ENCODE assay signal across 34 cellular contexts in genomic region chr14:23386999-23387398, GRCh38. TPM values are rescaled to one million over a fixed set of nuclear protein-coding genes. Genes with fewer than 3 reads are reported as not detected.
"Had no signal": no experiment of that assay in that cellular context is flagged by ENCODE, and none has a peak within 500 bp of the region (broad histone marks: within the 10 kb centered on the region; RNA-seq: fewer than 3 reads in every experiment).

No MANE protein-coding gene starts in this region.

- H3K9me3 Mint-ChIP-seq: natural killer cell; nephron; neural crest cell; stimulated activated memory B cell treated with anti-CD40 and anti-IgM and Interleukin-4, amounts not matched to agents 10 μg/mL and 1 μg/mL and 100 μg/mL, for 72 hours; stimulated activated naive CD8-positive, alpha-beta T cell treated with anti-CD3 and anti-CD28 coated beads, Interleukin-15, amount 100 ng/mL, for 72 hours; type B pancreatic cell had no signal

- H3K27ac Mint-ChIP-seq: naive thymus-derived CD4-positive, alpha-beta T cell; natural killer cell; nephron; progenitor cell of endocrine pancreas; stimulated activated memory B cell treated with anti-CD40 and anti-IgM and Interleukin-4, amounts not matched to agents 10 μg/mL and 1 μg/mL and 100 μg/mL, for 72 hours; type B pancreatic cell had no signal

- H3K4me2 ChIP-seq: smooth muscle cell had no signal

- H3K27ac ChIP-seq: ovary, parathyroid adenoma, psoas muscle, skin epidermis, spleen, suprapubic skin, testis, tibial artery, transverse colon, upper lobe of right lung, uterus had no signal

- H3K9ac ChIP-seq: parathyroid adenoma had no signal

- H2AFZ ChIP-seq: parathyroid adenoma had no signal

- H3K4me3 Mint-ChIP-seq: naive thymus-derived CD4-positive, alpha-beta T cell; natural killer cell; nephron; neural crest cell; stimulated activated memory B cell treated with anti-CD40 and anti-IgM and Interleukin-4, amounts not matched to agents 10 μg/mL and 1 μg/mL and 100 μg/mL, for 72 hours; stimulated activated naive CD8-positive, alpha-beta T cell treated with anti-CD3 and anti-CD28 coated beads, Interleukin-15, amount 100 ng/mL, for 72 hours; type B pancreatic cell had no signal

- H3K4me3 ChIP-seq: ovary, psoas muscle, skin epidermis, smooth muscle cell, spleen, suprapubic skin, testis, tibial artery, transverse colon, upper lobe of right lung, uterus had no signal

- H3K9me3 ChIP-seq: ovary, psoas muscle, spleen, suprapubic skin, testis, tibial artery, transverse colon, upper lobe of right lung, uterus had no signal

- H3K79me2 ChIP-seq: parathyroid adenoma had no signal

- H3K4me1 Mint-ChIP-seq: naive thymus-derived CD4-positive, alpha-beta T cell; natural killer cell; neural crest cell; stimulated activated memory B cell treated with anti-CD40 and anti-IgM and Interleukin-4, amounts not matched to agents 10 μg/mL and 1 μg/mL and 100 μg/mL, for 72 hours; stimulated activated naive CD8-positive, alpha-beta T cell treated with anti-CD3 and anti-CD28 coated beads, Interleukin-15, amount 100 ng/mL, for 72 hours had no signal

- H3K36me3 Mint-ChIP-seq: naive thymus-derived CD4-positive, alpha-beta T cell; natural killer cell; stimulated activated memory B cell treated with anti-CD40 and anti-IgM and Interleukin-4, amounts not matched to agents 10 μg/mL and 1 μg/mL and 100 μg/mL, for 72 hours; type B pancreatic cell had no signal

- DNase-seq: naive thymus-derived CD4-positive, alpha-beta T cell; natural killer cell; occipital lobe; ovary; psoas muscle; spleen; stimulated activated CD4-positive, alpha-beta T cell treated with anti-CD3 and anti-CD28 coated beads, Interleukin-12 subunit alpha, Interleukin-12 subunit beta, amount 100 ng/mL, for 4 hours; stimulated activated CD4-positive, alpha-beta T cell treated with anti-CD3 and anti-CD28 coated beads, Interleukin-1b, Interleukin-23, amount 100 ng/mL, for 48 hours; stimulated activated CD4-positive, alpha-beta T cell treated with anti-CD3 and anti-CD28 coated beads, Interleukin-4, amount 100 ng/mL, for 1 hour; stimulated activated CD4-positive, alpha-beta T cell treated with anti-CD3 and anti-CD28 coated beads, Interleukin-4, amount 100 ng/mL, for 4 hours; stimulated activated CD8-positive, alpha-beta memory T cell treated with anti-CD3 and anti-CD28 coated beads, Interleukin-4, amount 100 ng/mL, for 48 hours; stimulated activated naive CD4-positive, alpha-beta T cell; stimulated activated naive CD8-positive, alpha-beta T cell treated with anti-CD3 and anti-CD28 coated beads, Interleukin-15, amount 100 ng/mL, for 72 hours; stimulated activated naive CD8-positive, alpha-beta T cell treated with anti-CD3 and anti-CD28 coated beads, Interleukin-15, Interleukin-2, amounts not matched to agents 100 U/mL and 50 U/mL, for 24 hours; substantia nigra; testis; tibial artery; transverse colon; upper lobe of right lung; uterus had no signal

- H3K4me1 ChIP-seq: parathyroid adenoma, psoas muscle, spleen, suprapubic skin, tibial artery, transverse colon, upper lobe of right lung, uterus had no signal

- H3K27me3 ChIP-seq: ovary, testis, transverse colon, upper lobe of right lung, uterus had no signal

- ATAC-seq: naive thymus-derived CD4-positive, alpha-beta T cell; natural killer cell; right cardiac atrium; sciatic nerve; stimulated activated memory B cell treated with anti-CD40 and anti-IgM and Interleukin-4, amounts not matched to agents 10 μg/mL and 1 μg/mL and 100 μg/mL, for 72 hours; stimulated activated naive CD8-positive, alpha-beta T cell treated with anti-CD3 and anti-CD28 coated beads, Interleukin-15, amount 100 ng/mL, for 72 hours; stimulated activated naive CD8-positive, alpha-beta T cell treated with anti-CD3 and anti-CD28 coated beads, Interleukin-15, Interleukin-2, amounts not matched to agents 100 U/mL and 50 U/mL, for 24 hours; upper lobe of right lung had no signal

- H3K36me3 ChIP-seq: ovary, spleen, suprapubic skin, tibial artery, transverse colon, upper lobe of right lung, uterus had no signal

RNA-seq across cellular contexts. Expression of gene CMTM5, which starts 10.2 kb away (rescaled TPM):
- total RNA-seq: naive thymus-derived CD4-positive, alpha-beta T cell; osteoblast; progenitor cell of endocrine pancreas; psoas muscle; renal cortical epithelial cell; smooth muscle cell had no signal
- polyA plus RNA-seq: naive thymus-derived CD4-positive, alpha-beta T cell had no signal

RNA-seq across cellular contexts. Expression of gene IL25, which starts 14.4 kb away (rescaled TPM):
- total RNA-seq: naive thymus-derived CD4-positive, alpha-beta T cell; natural killer cell; neural crest cell; occipital lobe; osteoblast; ovary; progenitor cell of endocrine pancreas; psoas muscle; renal cortical epithelial cell; right cardiac atrium; sciatic nerve; smooth muscle cell; spleen; transverse colon; upper lobe of right lung; urinary bladder; uterus had no signal
- polyA plus RNA-seq: naive thymus-derived CD4-positive, alpha-beta T cell; ovary; smooth muscle cell; spleen; urinary bladder had no signal

RNA-seq across cellular contexts. Expression of gene MYH6, which starts 21.1 kb away (rescaled TPM):
- total RNA-seq: natural killer cell, neural crest cell, occipital lobe, osteoblast, renal cortical epithelial cell, sciatic nerve, smooth muscle cell, suprapubic skin had no signal
- polyA plus RNA-seq: naive thymus-derived CD4-positive, alpha-beta T cell; urinary bladder had no signal

RNA-seq across cellular contexts. Expression of gene EFS, which starts 22.0 kb away (rescaled TPM):
- total RNA-seq: naive thymus-derived CD4-positive, alpha-beta T cell; natural killer cell had no signal
- polyA plus RNA-seq: naive thymus-derived CD4-positive, alpha-beta T cell had no signal
